15 cellular contexts compared by ENCODE assay signal in genomic region chr10:4282496-4282895, GRCh38.
"Had no signal": no experiment of that assay in that cellular context is flagged by ENCODE, and none has a peak within 500 bp of the region (broad histone marks: within the 10 kb centered on the region; RNA-seq: fewer than 3 reads in every experiment).

No MANE protein-coding gene starts in this region.

- H3K27me3 ChIP-seq: brain microvascular endothelial cell, foreskin keratinocyte had no signal

- ATAC-seq: esophagus mucosa, foreskin keratinocyte, left ventricle myocardium superior had no signal

- H3K36me3 ChIP-seq: brain microvascular endothelial cell had no signal

- H3K27ac Mint-ChIP-seq: activated B cell treated with CpG ODN at 0.5 μM for 24 hours; activated CD4-positive, alpha-beta T cell treated with anti-CD3 and anti-CD28 coated beads, Interleukin-2, amount 10 ng/mL, durations not matched to agents 24 days and 14 days; activated T-helper 2 cell treated with anti-CD3 and anti-CD28 coated beads, Interferon-gamma antibody, Interleukin-2, Interleukin-4, amounts not matched to agents 10 μg/mL and 5 μg/mL and 100 μg/mL, durations not matched to agents 14 hours and 24 hours and 36 hours had no signal

- H3K27ac ChIP-seq: brain microvascular endothelial cell, foreskin keratinocyte had no signal

- H3K9me3 ChIP-seq: SK-N-SH had no signal

- H3K9me3 Mint-ChIP-seq: activated B cell treated with CpG ODN at 0.5 μM for 24 hours; activated CD4-positive, alpha-beta T cell treated with anti-CD3 and anti-CD28 coated beads, Interleukin-2, amount 10 ng/mL, durations not matched to agents 24 days and 14 days; activated T-helper 2 cell treated with anti-CD3 and anti-CD28 coated beads, Interferon-gamma antibody, Interleukin-2, Interleukin-4, amounts not matched to agents 10 μg/mL and 5 μg/mL and 100 μg/mL, durations not matched to agents 14 hours and 24 hours and 36 hours; naive B cell had no signal

- H3K4me1 Mint-ChIP-seq: activated B cell treated with CpG ODN at 0.5 μM for 24 hours, naive B cell had no signal

- H3K27me3 Mint-ChIP-seq: activated B cell treated with CpG ODN at 0.5 μM for 24 hours; activated CD4-positive, alpha-beta T cell treated with anti-CD3 and anti-CD28 coated beads, Interleukin-2, amount 10 ng/mL, durations not matched to agents 24 days and 14 days had no signal

- DNase-seq: activated B cell treated with CpG ODN at 0.5 μM for 24 hours; activated CD4-positive, alpha-beta T cell treated with anti-CD3 and anti-CD28 coated beads, Interleukin-2, amount 10 ng/mL, durations not matched to agents 24 days and 14 days; activated CD8-positive, alpha-beta memory T cell treated with anti-CD3 and anti-CD28 coated beads for 24 hours; activated naive CD4-positive, alpha-beta T cell treated with anti-CD3 and anti-CD28 coated beads, Interleukin-2, amount 50 U/mL, for 16 hours; amniotic stem cell; brain microvascular endothelial cell; foreskin keratinocyte; left ventricle myocardium superior; midbrain; naive B cell; SK-N-SH; T-helper 1 cell had no signal

- H3K4me3 Mint-ChIP-seq: activated B cell treated with CpG ODN at 0.5 μM for 24 hours; activated CD4-positive, alpha-beta T cell treated with anti-CD3 and anti-CD28 coated beads, Interleukin-2, amount 10 ng/mL, durations not matched to agents 24 days and 14 days; naive B cell had no signal

- H3K36me3 Mint-ChIP-seq: naive B cell had no signal

- H3K4me3 ChIP-seq: smooth muscle cell had no signal
